ENCODE assay signal across 1 cellular context in genomic region chr13:110651726-110652230, GRCh38.
TF ChIP-seq lines count a peak whose summit lies in the region.

No MANE protein-coding gene starts in this region.

TF ChIP-seq in GM23338, 12 proteins besides CTCF, POLR2A, EP300 and RAD21 (continued from another document):
- TF ChIP-seq ETS1 (IDR thresholded peaks at IDR 0.05) (no peak), REST (IDR thresholded peaks at IDR 0.05; ENCODE audit: unreplicated experiment) (no peak), CREB1 (CRISPR knock-in tag; IDR thresholded peaks at IDR 0.05; ENCODE audit: low read depth) (no peak), NANOG (IDR thresholded peaks at IDR 0.05; ENCODE audit: borderline replicate concordance) (no peak)
TF ChIP-seq in GM23338: peak in this region for 0.
